In genomic region chr9:37031081-37031480, GRCh38 we compare ENCODE assay signal across 20 cellular contexts. TPM values are rescaled to one million over a fixed set of nuclear protein-coding genes. Genes with fewer than 3 reads are reported as not detected.
DNase-seq lines count a peak whose midpoint lies in the region; ATAC-seq, FAIRE-seq and TF ChIP-seq lines count a peak whose summit lies in the region.
"Had no signal": no experiment of that assay in that cellular context is flagged by ENCODE, and none has a peak within 500 bp of the region (broad histone marks: within the 10 kb centered on the region; RNA-seq: fewer than 3 reads in every experiment).

No MANE protein-coding gene starts in this region.

- H3K9me3 Mint-ChIP-seq in stimulated activated effector memory CD8-positive, alpha-beta T cell treated with anti-CD3 and anti-CD28 coated beads, Interleukin-12 subunit alpha, Interleukin-12 subunit beta, amount 100 ng/mL, for 72 hours: no peaks in the 10 kb centered on the region
- H3K9me3 Mint-ChIP-seq: CD4-positive, alpha-beta T cell had no signal

- H3K9me3 ChIP-seq in DOHH2 (ENCODE audit: control insufficient read depth, insufficient read depth, low read length) (no peaks in the 10 kb centered on the region), OCI-LY7 (ENCODE audit: low read length) (no peaks in the 10 kb centered on the region), esophagus muscularis mucosa (no peaks in the 10 kb centered on the region)
- H3K9me3 ChIP-seq: HAP-1 had no signal

- TF ChIP-seq POLR2A in esophagus muscularis mucosa (IDR thresholded peaks at IDR 0.05; ENCODE audit: low read depth): no peak

- peaks cover 2% of the 10 kb centered on the region for H3K36me3 Mint-ChIP-seq in stimulated activated effector memory CD8-positive, alpha-beta T cell treated with anti-CD3 and anti-CD28 coated beads, Interleukin-12 subunit alpha, Interleukin-12 subunit beta, amount 100 ng/mL, for 72 hours

- H3K9me2 ChIP-seq in DOHH2 (replicated peaks; ENCODE audit: control insufficient read depth, low read length) (no peaks in the 10 kb centered on the region), OCI-LY7 (ENCODE audit: insufficient read depth, low read length) (no peaks in the 10 kb centered on the region)

- H3K4me2 ChIP-seq in DOHH2 (ENCODE audit: low read length) (peak overlapping the region; percentile 98), OCI-LY7 (ENCODE audit: low read length) (peak overlapping the region; percentile 81)
- H3K4me2 ChIP-seq: PC-9 had no signal

- H2AFZ ChIP-seq in OCI-LY7 (ENCODE audit: low read length): no peak overlapping the region
- H2AFZ ChIP-seq: PC-9 had no signal

- BruUV-seq in OCI-LY7 (replicated peaks; lab: Mats Ljungman, UMichigan): no TSS peak

- H3K36me3 ChIP-seq in DOHH2 (ENCODE audit: control insufficient read depth, low read length) (peaks cover 79% of the 10 kb centered on the region), OCI-LY7 (ENCODE audit: insufficient read depth, low read length) (peaks cover 41% of the 10 kb centered on the region), esophagus muscularis mucosa (no peaks in the 10 kb centered on the region)
- H3K36me3 ChIP-seq: HAP-1 had no signal

- POLR2A ChIA-PET in OCI-LY7 (lab: Charles Lee): interaction anchor here (0.5 to 1.3 kb wide), 6 partner anchors 51 to 298 kb away, joined by 3 read pairs; no protein-coding TSS in a partner anchor

- H3K4me1 ChIP-seq in DOHH2 (ENCODE audit: control insufficient read depth, low read length) (peaks cover 51% of the 10 kb centered on the region), OCI-LY7 (ENCODE audit: insufficient read depth, low read length, poor library complexity, severe bottlenecking) (peaks cover 59% of the 10 kb centered on the region), esophagus muscularis mucosa (peaks cover 48 to 65% (median 59%) of the 10 kb centered on the region in 4 donors)

- TF ChIP-seq CTCF in DOHH2 (IDR thresholded peaks at IDR 0.05; ENCODE audit: low read depth, low read length, poor library complexity, severe bottlenecking): no peak
- no peak for TF ChIP-seq CTCF in OCI-LY7 (conservative IDR thresholded peaks at IDR 0.05; ENCODE audit: low read length)
- no peak for TF ChIP-seq CTCF in esophagus muscularis mucosa (IDR thresholded peaks at IDR 0.05)

- FAIRE-seq in GM18507 (lab: Jason Lieb, UNC): peak; percentile 48

- WGBS in esophagus muscularis mucosa: 30% methylated on average over 4 of the region's 4 CpGs

- no peak for DNase-seq in GM18507 (ENCODE audit: extremely low spot score, insufficient read length, low read depth)
- peak; percentile 43 for DNase-seq in OCI-LY7 (ENCODE audit: low spot score)
- no peak for DNase-seq in stimulated activated effector memory CD8-positive, alpha-beta T cell treated with anti-CD3 and anti-CD28 coated beads, Interleukin-12 subunit alpha, Interleukin-12 subunit beta, amount 100 ng/mL, for 72 hours (ENCODE audit: low spot score in 2 of 2)
- no peak for DNase-seq in foreskin melanocyte
- DNase-seq in esophagus muscularis mucosa (ENCODE audit: extremely low spot score): no peak
- DNase-seq: Calu3; CD4-positive, alpha-beta T cell; DMS53; IMR-90; NCI-H1417; NCI-H2029 treated with DMSO at 0.1 percent for 48 hours; NCI-H2171 treated with DMSO at 0.1 percent for 48 hours; NCI-H446 treated with DMSO at 0.1 percent for 48 hours; PC-9 had no signal

- no peak for ATAC-seq in stimulated activated effector memory CD8-positive, alpha-beta T cell treated with anti-CD3 and anti-CD28 coated beads, Interleukin-12 subunit alpha, Interleukin-12 subunit beta, amount 100 ng/mL, for 72 hours
- ATAC-seq in GM19351 (IDR thresholded peaks at IDR 0.05; ENCODE audit: unreplicated experiment): no peak

- H3K27me3 ChIP-seq in DOHH2 (ENCODE audit: control insufficient read depth, low read length) (no peaks in the 10 kb centered on the region), esophagus muscularis mucosa (peaks cover 33 to 100% (median 94%) of the 10 kb centered on the region in 4 donors)

- no peak for TF ChIP-seq EP300 in esophagus muscularis mucosa (IDR thresholded peaks at IDR 0.05)

- H3K27ac Mint-ChIP-seq in stimulated activated effector memory CD8-positive, alpha-beta T cell treated with anti-CD3 and anti-CD28 coated beads, Interleukin-12 subunit alpha, Interleukin-12 subunit beta, amount 100 ng/mL, for 72 hours: no peak overlapping the region
- H3K27ac Mint-ChIP-seq: CD4-positive, alpha-beta T cell had no signal

- H3K79me2 ChIP-seq in DOHH2 (ENCODE audit: control insufficient read depth, low read length): peaks cover 98% of the 10 kb centered on the region
- H3K79me2 ChIP-seq in OCI-LY7 (ENCODE audit: insufficient read depth, low read depth, low read length): peaks cover 90% of the 10 kb centered on the region

- H3F3A ChIP-seq in DOHH2 (ENCODE audit: control insufficient read depth, insufficient read depth): peaks cover 53% of the 10 kb centered on the region

- intact Hi-C loops in OCI-LY7 (cut with micrococcal nuclease; ENCODE audit: unreplicated experiment) (loop anchor here (5.0 kb wide), 3 partner anchors 111 to 341 kb away; no protein-coding TSS in a partner anchor), esophagus muscularis mucosa (cut with DNase I) (no loop called here)

- H3K27ac ChIP-seq in DOHH2 (ENCODE audit: low read depth, low read length): peak overlapping the region; percentile 98
- peak overlapping the region; percentile 95 for H3K27ac ChIP-seq in OCI-LY7 (ENCODE audit: low read depth, low read length, poor library complexity, severe bottlenecking)
- H3K27ac ChIP-seq in esophagus muscularis mucosa (replicated peaks in 1 of 4): no peak overlapping the region
- H3K27ac ChIP-seq: PC-9 had no signal

- H3K4me3 ChIP-seq in DOHH2 (ENCODE audit: low read length) (peak overlapping the region; percentile 87), OCI-LY7 (ENCODE audit: low read depth, low read length, poor library complexity, severe bottlenecking) (peak overlapping the region; percentile 88), esophagus muscularis mucosa (no peak overlapping the region)
- H3K4me3 ChIP-seq: HAP-1, PC-9 had no signal

- H4K20me1 ChIP-seq in DOHH2 (ENCODE audit: control insufficient read depth, insufficient read depth, low read depth, low read length) (peaks cover 6% of the 10 kb centered on the region; the same call in 1 of the 2 replicates), OCI-LY7 (ENCODE audit: insufficient read depth, low read length) (peaks cover 26% of the 10 kb centered on the region)

- H3K4me1 Mint-ChIP-seq in stimulated activated effector memory CD8-positive, alpha-beta T cell treated with anti-CD3 and anti-CD28 coated beads, Interleukin-12 subunit alpha, Interleukin-12 subunit beta, amount 100 ng/mL, for 72 hours: peaks cover 40% of the 10 kb centered on the region

- H3K4me3 Mint-ChIP-seq in stimulated activated effector memory CD8-positive, alpha-beta T cell treated with anti-CD3 and anti-CD28 coated beads, Interleukin-12 subunit alpha, Interleukin-12 subunit beta, amount 100 ng/mL, for 72 hours: peak overlapping the region; percentile 75

- CTCF ChIA-PET in OCI-LY7 (lab: Charles Lee; ENCODE audit: unreplicated experiment): no interaction called here

RNA-seq across cellular contexts. Expression of gene PAX5, which starts 3.0 kb away (rescaled TPM):
- 50.4 and 62.5 TPM in 2 replicates for total RNA-seq in OCI-LY7 (2014; rRNA removed; shearing (Covaris generic))
- total RNA-seq in OCI-LY7 (2022) (141 and 148 TPM in 2 replicates), esophagus muscularis mucosa (under 1 TPM in 1 of 4 donors, not detected in 3; 0.17 TPM)
- total RNA-seq: Calu3, HT1080, IMR-90, LHCN-M2, PC-9, SK-MEL-5 had no signal

Comparison
In these comparisons a context has a peak if more than half of its experiments do, and no peak if none do; other contexts are left out.
1. H3K27ac ChIP-seq: peak in DOHH2 (single experiment) and OCI-LY7 (single experiment); none in esophagus muscularis mucosa (0 of 4).
2. H3K4me3 ChIP-seq: peak in DOHH2 (single experiment) and OCI-LY7 (single experiment); none in esophagus muscularis mucosa (0 of 4).
3. RNA of gene PAX5, which starts 3.0 kb away (total RNA-seq): 50.4 to 148 TPM in OCI-LY7; 0.17 TPM in esophagus muscularis mucosa; every median in the first group is over 10 times any median in the second.